Comparison of ENCODE assay signal across 18 cellular contexts in the genomic region with DNA sequence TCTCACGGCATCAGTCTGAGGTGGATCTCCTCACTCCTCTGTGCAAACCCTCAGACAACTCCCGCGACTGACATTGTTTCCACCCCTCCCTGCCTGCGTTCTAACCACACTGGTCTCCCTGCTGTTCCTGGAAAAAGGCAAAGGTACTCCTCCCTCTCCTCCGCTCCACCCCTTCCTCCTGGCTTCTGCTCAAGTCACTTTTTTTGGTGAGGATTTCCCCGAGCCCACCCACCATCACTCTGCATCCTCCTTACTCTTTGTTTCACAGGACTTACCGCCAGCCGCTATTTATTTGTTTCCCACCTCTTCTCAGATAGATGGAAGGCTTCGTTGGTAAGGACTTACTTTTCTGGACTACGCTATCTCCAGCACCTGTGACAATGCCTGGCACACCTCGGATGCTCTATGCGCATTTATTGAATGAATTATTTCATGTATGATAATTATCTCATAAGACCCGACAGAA. TPM values are rescaled to one million over a fixed set of nuclear protein-coding genes. Genes with fewer than 3 reads are reported as not detected.
DNase-seq lines count a peak whose midpoint lies in the region; ATAC-seq and TF ChIP-seq lines count a peak whose summit lies in the region.
"Had no signal": no experiment of that assay in that cellular context is flagged by ENCODE, and none has a peak within 500 bp of the region (broad histone marks: within the 10 kb centered on the region; RNA-seq: fewer than 3 reads in every experiment).

No MANE protein-coding gene starts in this region.

- no peak for ATAC-seq in activated naive CD4-positive, alpha-beta T cell treated with anti-CD3 and anti-CD28 coated beads, Interleukin-2, amount 50 U/mL, for 72 hours
- ATAC-seq in GM21447 (IDR thresholded peaks at IDR 0.05; ENCODE audit: unreplicated experiment): no peak
- ATAC-seq: GM23338 had no signal

- H3K4ac ChIP-seq in H9 (ENCODE audit: low read depth, low read length): no peak overlapping the region

- H3T11ph ChIP-seq in H9 (ENCODE audit: low read length): no peak overlapping the region

- no peak overlapping the region for H2AK5ac ChIP-seq in H9 (ENCODE audit: insufficient read length, low read length)

- peak overlapping the region in 8 of 10 experiments; percentile 42 to 65 (median 56); a peak in 16 of 20 replicates for H3K4me3 ChIP-seq in BLaER1 treated with 17β-estradiol and CSF1 and Interleukin-3, amounts not matched to agents 10 nM and 100 nM
- H3K4me3 ChIP-seq in OCI-LY3 (ENCODE audit: low read length) (peak overlapping the region; percentile 60), BE2C (ENCODE audit: low read depth, low read length) (no peak overlapping the region)
- H3K4me3 ChIP-seq: GM23338 had no signal

- no peaks in the 10 kb centered on the region for H3K79me1 ChIP-seq in H9 (ENCODE audit: insufficient read depth, low read depth, low read length, poor library complexity, severe bottlenecking)

- DNase-seq in H9 (no peak), mesenteric fat pad (ENCODE audit: low spot score) (peak; percentile 77), BE2C (no peak)
- no peak for DNase-seq in activated naive CD4-positive, alpha-beta T cell treated with anti-CD3 and anti-CD28 coated beads, Interleukin-2, amount 50 U/mL, for 72 hours (ENCODE audit: low spot score in 2 of 2)
- DNase-seq: Calu3; CD4-positive, alpha-beta memory T cell; DMS53; HFFc6; MM.1S; NCI-H1092 treated with DMSO at 0.1 percent for 48 hours; NCI-H1694 treated with DMSO at 0.1 percent for 48 hours had no signal

- peaks cover 23 to 46% (median 32%) of the 10 kb centered on the region in 11 experiments; a peak in 21 of 22 replicates for H3K27me3 ChIP-seq in BLaER1 treated with 17β-estradiol and CSF1 and Interleukin-3, amounts not matched to agents 10 nM and 100 nM
- H3K27me3 ChIP-seq in H9 (ENCODE audit: insufficient read depth, low read length) (no peaks in the 10 kb centered on the region), OCI-LY3 (ENCODE audit: low read depth, low read length) (no peaks in the 10 kb centered on the region), BE2C (no peaks in the 10 kb centered on the region)

- no peak overlapping the region for H4K91ac ChIP-seq in H9 (ENCODE audit: insufficient read length, low read depth, low read length)

- H2AFZ ChIP-seq in H9 (ENCODE audit: low read length) (no peak overlapping the region), OCI-LY3 (ENCODE audit: low read depth, low read length) (no peak overlapping the region)
- H2AFZ ChIP-seq: GM23338 had no signal

- peaks cover 5 to 10% of the 10 kb centered on the region in 2 experiments; a peak in 3 of 4 replicates for H3K4me1 Mint-ChIP-seq in H9

- H3K36me3 ChIP-seq in BLaER1 treated with 17β-estradiol and CSF1 and Interleukin-3, amounts not matched to agents 10 nM and 100 nM: no peaks in the 10 kb centered on the region
- H3K36me3 ChIP-seq in OCI-LY3 (replicated peaks; ENCODE audit: low read depth, low read length) (peaks cover 4% of the 10 kb centered on the region), BE2C (no peaks in the 10 kb centered on the region)

- H2BK20ac ChIP-seq in H9 (ENCODE audit: low read depth, low read length, poor library complexity, severe bottlenecking): no peak overlapping the region

- no peak overlapping the region for H2BK12ac ChIP-seq in H9 (ENCODE audit: insufficient read length, low read depth, low read length)

- H3K4me2 ChIP-seq in BLaER1 treated with 17β-estradiol and CSF1 and Interleukin-3, amounts not matched to agents 10 nM and 100 nM: peak overlapping the region; percentile 81 to 94 (median 84); a peak in 21 of 22 replicates
- no peak overlapping the region for H3K4me2 ChIP-seq in H9 (ENCODE audit: insufficient read depth, insufficient read length, low read length)
- H3K4me2 ChIP-seq in OCI-LY3 (ENCODE audit: low read length): peak overlapping the region; percentile 82
- H3K4me2 ChIP-seq: GM23338, KMS-11 had no signal

- H4K20me1 ChIP-seq in BLaER1 treated with 17β-estradiol and CSF1 and Interleukin-3, amounts not matched to agents 10 nM and 100 nM: no peaks in the 10 kb centered on the region
- H4K20me1 ChIP-seq in H9 (ENCODE audit: control insufficient read depth, insufficient read depth, insufficient read length) (no peaks in the 10 kb centered on the region), OCI-LY3 (ENCODE audit: insufficient read depth, low read length) (no peaks in the 10 kb centered on the region)

- H4K5ac ChIP-seq in H9 (ENCODE audit: insufficient read length, low read depth, low read length): no peak overlapping the region

- no peaks in the 10 kb centered on the region; a peak in 1 of 22 replicates for H3K9me3 ChIP-seq in BLaER1 treated with 17β-estradiol and CSF1 and Interleukin-3, amounts not matched to agents 10 nM and 100 nM (replicated peaks in 1 of 11)
- H3K9me3 ChIP-seq in H9 (ENCODE audit: control insufficient read depth, low read depth, low read length): no peaks in the 10 kb centered on the region
- 0 out of 2 replicates have a peak, but pooled peaks cover 5% of the 10 kb centered on the region for H3K9me3 ChIP-seq in OCI-LY3 (ENCODE audit: insufficient read depth, low read length)
- no peaks in the 10 kb centered on the region for H3K9me3 ChIP-seq in BE2C

- H3K9me3 Mint-ChIP-seq in H9: no peaks in the 10 kb centered on the region
- H3K9me3 Mint-ChIP-seq in activated naive CD4-positive, alpha-beta T cell treated with anti-CD3 and anti-CD28 coated beads, Interleukin-2, amount 50 U/mL, for 72 hours: no peaks in the 10 kb centered on the region
- H3K9me3 Mint-ChIP-seq: GM23338; HFFc6; T-helper 1 cell treated with Interleukin-12 subunit alpha and Interleukin-12 subunit beta and Interleukin-4 antibody, amounts not matched to agents 30 μg/mL and 1 μg/mL, for 36 hours had no signal

- no peaks in the 10 kb centered on the region for H3K36me3 Mint-ChIP-seq in H9 (ENCODE audit: insufficient read depth in 1 of 3, low read depth in 3 of 3)
- no peaks in the 10 kb centered on the region for H3K36me3 Mint-ChIP-seq in activated naive CD4-positive, alpha-beta T cell treated with anti-CD3 and anti-CD28 coated beads, Interleukin-2, amount 50 U/mL, for 72 hours
- H3K36me3 Mint-ChIP-seq: CD4-positive, alpha-beta memory T cell had no signal

- TF ChIP-seq CTCF in H9 (conservative IDR thresholded peaks at IDR 0.05) (no peak), OCI-LY3 (IDR thresholded peaks at IDR 0.05; ENCODE audit: low read depth, low read length) (no peak), BE2C (IDR thresholded peaks at IDR 0.05; ENCODE audit: low read depth, low read length) (no peak)

- H3K79me2 ChIP-seq in H9 (ENCODE audit: insufficient read depth, low read length): no peaks in the 10 kb centered on the region
- H3K79me2 ChIP-seq in OCI-LY3 (ENCODE audit: low read length): no peaks in the 10 kb centered on the region

- H3K23me2 ChIP-seq in H9 (ENCODE audit: insufficient read length, low read depth, low read length, poor library complexity, severe bottlenecking): no peaks in the 10 kb centered on the region

- no peak overlapping the region for H3K56ac ChIP-seq in H9 (ENCODE audit: insufficient read length, low read depth, low read length)

- no peak overlapping the region for H2BK15ac ChIP-seq in H9 (ENCODE audit: low read depth, low read length)

- H3K23ac ChIP-seq in H9 (ENCODE audit: insufficient read length, low read depth, low read length): no peak overlapping the region

- no peak overlapping the region for H3K27ac Mint-ChIP-seq in H9
- H3K27ac Mint-ChIP-seq in activated naive CD4-positive, alpha-beta T cell treated with anti-CD3 and anti-CD28 coated beads, Interleukin-2, amount 50 U/mL, for 72 hours: no peak overlapping the region
- H3K27ac Mint-ChIP-seq: CD4-positive, alpha-beta memory T cell; GM23338; HFFc6; T-helper 1 cell treated with Interleukin-12 subunit alpha and Interleukin-12 subunit beta and Interleukin-4 antibody, amounts not matched to agents 30 μg/mL and 1 μg/mL, for 36 hours had no signal

- peak overlapping the region in 5 of 11 experiments; percentile 20 to 73 (median 36); a peak in 5 of 22 replicates for H3K27ac ChIP-seq in BLaER1 treated with 17β-estradiol and CSF1 and Interleukin-3, amounts not matched to agents 10 nM and 100 nM
- no peak overlapping the region for H3K27ac ChIP-seq in H9 (ENCODE audit: insufficient read length, low read depth, low read length)
- peak overlapping the region; percentile 56; the same call in 1 of the 2 replicates for H3K27ac ChIP-seq in OCI-LY3 (ENCODE audit: low read length)
- H3K27ac ChIP-seq: KMS-11 had no signal

- H2BK120ac ChIP-seq in H9 (ENCODE audit: low read depth, low read length, poor library complexity, severe bottlenecking): no peak overlapping the region

- peak overlapping the region in 8 of 11 experiments; percentile 21 to 70 (median 50); a peak in 11 of 22 replicates for H3K9ac ChIP-seq in BLaER1 treated with 17β-estradiol and CSF1 and Interleukin-3, amounts not matched to agents 10 nM and 100 nM
- H3K9ac ChIP-seq in H9 (ENCODE audit: extremely low read depth, insufficient read length, low read length) (no peak overlapping the region), OCI-LY3 (ENCODE audit: low read length) (peak overlapping the region; percentile 47; the same call in 1 of the 2 replicates)
- H3K9ac ChIP-seq: KMS-11 had no signal

- H3K27me3 Mint-ChIP-seq in H9 (ENCODE audit: low read depth): peaks cover 5% of the 10 kb centered on the region

- H3K18ac ChIP-seq in H9 (ENCODE audit: insufficient read length, low read depth, low read length): no peak overlapping the region

- H3K4me1 ChIP-seq in BLaER1 treated with 17β-estradiol and CSF1 and Interleukin-3, amounts not matched to agents 10 nM and 100 nM: peaks cover 86 to 97% (median 95%) of the 10 kb centered on the region in 10 experiments
- no peaks in the 10 kb centered on the region for H3K4me1 ChIP-seq in H9 (ENCODE audit: insufficient read depth, low read length)
- peaks cover 82% of the 10 kb centered on the region for H3K4me1 ChIP-seq in OCI-LY3 (ENCODE audit: low read length)
- H3K4me1 ChIP-seq in BE2C: no peaks in the 10 kb centered on the region

- H3K14ac ChIP-seq in H9 (ENCODE audit: insufficient read depth, low read length): peak overlapping the region; percentile 58; the same call in 1 of the 2 replicates

- H4K8ac ChIP-seq in H9 (replicated peaks; ENCODE audit: insufficient read length, low read depth, low read length): no peak overlapping the region

- WGBS in H9 (ENCODE audit: extremely low coverage, insufficient read length, low lambda C conversion rate): no CpG with 5 or more reads among the region's 13 CpGs

- no peak overlapping the region for H2BK5ac ChIP-seq in H9 (ENCODE audit: insufficient read length, low read length)

- H3K4me3 Mint-ChIP-seq in H9: no peak overlapping the region
- H3K4me3 Mint-ChIP-seq: CD4-positive, alpha-beta memory T cell; GM23338; HFFc6; T-helper 1 cell treated with Interleukin-12 subunit alpha and Interleukin-12 subunit beta and Interleukin-4 antibody, amounts not matched to agents 30 μg/mL and 1 μg/mL, for 36 hours had no signal

RNA-seq across cellular contexts. Expression of a gene that starts 25.6 kb away (rescaled TPM):
- not detected in 2 replicates for total RNA-seq in H9 (2021)
- not detected for total RNA-seq in mesenteric fat pad
- not detected for total RNA-seq in activated naive CD4-positive, alpha-beta T cell treated with anti-CD3 and anti-CD28 coated beads, Interleukin-2, amount 50 U/mL, for 72 hours
- not detected for polyA plus RNA-seq in BE2C (2012; ENCODE audit: insufficient read depth, insufficient read length, low read depth)
- total RNA-seq: Calu3; CD4-positive, alpha-beta memory T cell; GM23338; HFFc6; NCI-H460 had no signal
- polyA plus RNA-seq: CD4-positive, alpha-beta memory T cell; GM23338 had no signal
